34 cellular contexts compared by ENCODE assay signal in the genomic region with DNA sequence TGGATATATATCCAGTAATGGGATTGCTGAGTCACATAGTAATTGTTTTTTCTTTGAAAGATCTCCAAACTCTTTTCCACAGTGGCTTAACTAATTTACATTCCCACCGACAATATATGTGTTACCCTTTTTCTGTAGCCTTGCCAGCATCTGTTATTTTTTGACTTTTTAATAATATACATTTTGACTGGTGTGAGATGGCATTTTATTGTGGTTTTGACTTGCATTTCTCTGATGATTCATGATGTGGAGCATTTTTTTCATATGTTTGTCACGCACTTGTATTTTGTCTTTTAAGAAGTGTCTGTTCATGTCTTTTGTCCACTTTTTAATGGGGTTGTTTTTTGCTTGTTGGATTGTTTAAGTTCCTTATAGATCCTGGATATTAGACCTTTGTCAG. TPM values are rescaled to one million over a fixed set of nuclear protein-coding genes. Genes with fewer than 3 reads are reported as not detected.
"Had no signal": no experiment of that assay in that cellular context is flagged by ENCODE, and none has a peak within 500 bp of the region (broad histone marks: within the 10 kb centered on the region; RNA-seq: fewer than 3 reads in every experiment).

No MANE protein-coding gene starts in this region.

- DNase-seq: activated CD4-positive, alpha-beta T cell treated with anti-CD3 and anti-CD28 coated beads for 48 hours; activated CD4-positive, alpha-beta T cell treated with anti-CD3 and anti-CD28 coated beads, Interleukin-2, amount 50 U/mL, for 48 hours; activated CD8-positive, alpha-beta memory T cell treated with anti-CD3 and anti-CD28 coated beads for 24 hours; activated effector memory CD4-positive, alpha-beta T cell treated with Interleukin-2 at 50 U/mL for 16 hours; activated naive CD4-positive, alpha-beta T cell treated with anti-CD3 and anti-CD28 coated beads for 36 hours; activated naive CD8-positive, alpha-beta T cell treated with anti-CD3 and anti-CD28 coated beads, Interleukin-2, amount 10 ng/mL, durations not matched to agents 7 days and 5 days; amniotic stem cell; dermis blood vessel endothelial cell; effector CD4-positive, alpha-beta T cell; head of caudate nucleus; hippocampal formation; immature natural killer cell; kidney; left colon; mammary epithelial cell; retina; stimulated activated CD4-positive, alpha-beta T cell treated with anti-CD3 and anti-CD28 coated beads, Interleukin-12 subunit alpha, Interleukin-12 subunit beta, amount 100 ng/mL, for 4 hours; stimulated activated CD4-positive, alpha-beta T cell treated with anti-CD3 and anti-CD28 coated beads, Interleukin-4, amount 100 ng/mL, for 1 hour; stimulated activated naive CD8-positive, alpha-beta T cell treated with anti-CD3 and anti-CD28 coated beads, Interleukin-15, Interleukin-2, amounts not matched to agents 100 U/mL and 50 U/mL, for 24 hours; T-helper 17 cell; T1000; testis; trophoblast cell; WERI-Rb-1 had no signal

- H3K27ac ChIP-seq: skin epidermis, testis, WERI-Rb-1 had no signal

- H3K4me1 ChIP-seq: testis had no signal

- H3K27ac Mint-ChIP-seq: activated naive CD4-positive, alpha-beta T cell treated with anti-CD3 and anti-CD28 coated beads for 36 hours; activated naive CD8-positive, alpha-beta T cell treated with anti-CD3 and anti-CD28 coated beads, Interleukin-2, amount 10 ng/mL, durations not matched to agents 7 days and 5 days; immature natural killer cell; nephron; T-helper 17 cell had no signal

- H3K36me3 Mint-ChIP-seq: activated naive CD8-positive, alpha-beta T cell treated with anti-CD3 and anti-CD28 coated beads, Interleukin-2, amount 10 ng/mL, durations not matched to agents 7 days and 5 days; immature natural killer cell had no signal

- H3K4me3 Mint-ChIP-seq: activated naive CD4-positive, alpha-beta T cell treated with anti-CD3 and anti-CD28 coated beads for 36 hours; activated naive CD8-positive, alpha-beta T cell treated with anti-CD3 and anti-CD28 coated beads, Interleukin-2, amount 10 ng/mL, durations not matched to agents 7 days and 5 days; immature natural killer cell; nephron; T-helper 17 cell had no signal

- H3K36me3 ChIP-seq: WERI-Rb-1 had no signal

- H3K4me1 Mint-ChIP-seq: immature natural killer cell, nephron had no signal

- H3K27me3 ChIP-seq: testis had no signal

- H3K9me3 ChIP-seq: testis had no signal

- ATAC-seq: activated CD4-positive, CD25-positive, alpha-beta regulatory T cell treated with anti-CD3 and anti-CD28 coated beads, Interleukin-2, amount 50 U/mL, for 24 hours; left colon; sciatic nerve; stimulated activated naive CD8-positive, alpha-beta T cell treated with anti-CD3 and anti-CD28 coated beads, Interleukin-15, Interleukin-2, amounts not matched to agents 100 U/mL and 50 U/mL, for 24 hours; T-helper 17 cell had no signal

- H3K9me3 Mint-ChIP-seq: activated naive CD8-positive, alpha-beta T cell treated with anti-CD3 and anti-CD28 coated beads, Interleukin-2, amount 10 ng/mL, durations not matched to agents 7 days and 5 days; nephron had no signal

- H3K4me3 ChIP-seq: skin epidermis, testis had no signal

RNA-seq across cellular contexts. Expression of a gene that starts 58.9 kb away (rescaled TPM):
- total RNA-seq: activated naive CD4-positive, alpha-beta T cell treated with anti-CD3 and anti-CD28 coated beads for 36 hours; activated naive CD8-positive, alpha-beta T cell treated with anti-CD3 and anti-CD28 coated beads, Interleukin-2, amount 10 ng/mL, durations not matched to agents 7 days and 5 days; dermis blood vessel endothelial cell; epithelial cell of proximal tubule; fibroblast of villous mesenchyme; kidney; left colon; liver; mammary epithelial cell; mucosa of gallbladder; osteoblast; posterior vena cava; sciatic nerve; T-helper 17 cell had no signal
